ENCODE assay signal across 12 cellular contexts in genomic region chr6:17313238-17313637, GRCh38. TPM values are rescaled to one million over a fixed set of nuclear protein-coding genes. Genes with fewer than 3 reads are reported as not detected.
"Had no signal": no experiment of that assay in that cellular context is flagged by ENCODE, and none has a peak within 500 bp of the region (broad histone marks: within the 10 kb centered on the region; RNA-seq: fewer than 3 reads in every experiment).

No MANE protein-coding gene starts in this region.

RNA-seq across cellular contexts. Expression of gene RBM24, which starts 32.1 kb away (rescaled TPM):
- total RNA-seq: activated B cell treated with CpG ODN at 0.5 μM for 24 hours; activated CD4-positive, alpha-beta memory T cell treated with anti-CD3 and anti-CD28 coated beads for 36 hours; activated CD4-positive, alpha-beta memory T cell treated with anti-CD3 and anti-CD28 coated beads, Interleukin-2, amount 10 ng/mL, durations not matched to agents 7 days and 5 days; activated CD4-positive, alpha-beta T cell treated with anti-CD3 and anti-CD28 coated beads for 36 hours; activated CD4-positive, alpha-beta T cell treated with anti-CD3 and anti-CD28 coated beads, Interleukin-2, amount 10 ng/mL, durations not matched to agents 24 days and 14 days; activated CD4-positive, alpha-beta T cell treated with anti-CD3 and anti-CD28 coated beads, Interleukin-2, amount 10 ng/mL, durations not matched to agents 7 days and 5 days; activated CD8-positive, alpha-beta memory T cell treated with anti-CD3 and anti-CD28 coated beads for 36 hours; activated CD8-positive, alpha-beta memory T cell treated with anti-CD3 and anti-CD28 coated beads, Interleukin-2, amount 10 ng/mL, durations not matched to agents 7 days and 5 days; activated CD8-positive, alpha-beta T cell treated with anti-CD3 and anti-CD28 coated beads for 36 hours; activated CD8-positive, alpha-beta T cell treated with anti-CD3 and anti-CD28 coated beads, Interleukin-2, amount 10 ng/mL, durations not matched to agents 7 days and 5 days; T-helper 1 cell treated with Interleukin-12 subunit alpha and Interleukin-12 subunit beta and Interleukin-4 antibody, amounts not matched to agents 30 ng/mL and 1 ng/mL, for 36 hours; T-helper 2 cell treated with Interferon-gamma antibody and Interleukin-4, amounts not matched to agents 100 ng/mL and 5 ng/mL, for 36 hours had no signal
